9 cellular contexts compared by ENCODE assay signal in the genomic region with DNA sequence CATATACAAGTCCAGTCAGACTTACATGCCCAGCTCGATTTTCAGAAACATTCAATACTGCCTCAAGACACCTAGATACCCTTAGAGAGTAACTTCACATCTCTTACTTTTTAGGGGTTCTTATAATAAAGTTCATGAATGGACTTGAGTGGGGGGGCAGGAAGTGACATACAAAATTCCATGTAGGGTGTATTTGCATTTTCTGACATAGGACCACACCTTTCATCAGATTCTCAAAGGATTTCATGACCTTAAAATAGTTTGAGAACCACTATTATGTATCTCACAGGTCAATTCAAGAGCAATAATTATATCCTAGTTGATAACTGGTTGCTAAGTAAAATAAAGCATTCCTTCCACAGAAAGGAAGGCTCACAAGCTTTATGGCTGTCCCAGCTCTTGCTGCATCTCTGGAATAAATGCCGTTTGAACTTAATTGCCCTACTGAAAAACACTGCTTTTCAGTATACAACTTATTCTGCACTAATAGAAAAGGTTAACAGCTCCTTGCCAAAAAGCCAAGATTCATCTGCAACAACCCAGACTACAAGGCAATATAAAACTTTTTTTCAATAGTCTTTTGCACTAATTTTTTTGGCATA. TPM values are rescaled to one million over a fixed set of nuclear protein-coding genes. Genes with fewer than 3 reads are reported as not detected.
DNase-seq lines count a peak whose midpoint lies in the region; FAIRE-seq and TF ChIP-seq lines count a peak whose summit lies in the region.
"Had no signal": no experiment of that assay in that cellular context is flagged by ENCODE, and none has a peak within 500 bp of the region (broad histone marks: within the 10 kb centered on the region; RNA-seq: fewer than 3 reads in every experiment).

No MANE protein-coding gene starts in this region.

- no peaks in the 10 kb centered on the region for H3K9me3 ChIP-seq in thyroid gland

- H3K4me3 ChIP-seq in retinal pigment epithelial cell (ENCODE audit: low read length) (peak overlapping the region; percentile 93), thyroid gland (replicated peaks in 1 of 3) (no peak overlapping the region)

- H3K4me1 ChIP-seq in thyroid gland, result peaks cover 0 to 11% of the 10 kb centered on the region in 2 donors

- H3K27ac ChIP-seq in thyroid gland, result no peak overlapping the region

- in situ Hi-C loops in SK-MEL-5 (cut with HindIII; ENCODE audit: low pct_unique_long_range_greater_than_20kb, low sequenced_read_pairs), result no loop called here

- no peak for DNase-seq in H54 (ENCODE audit: insufficient read length, low spot score)
- peak; percentile 22 for DNase-seq in SK-MEL-5 (ENCODE audit: low read depth, low spot score)
- peak; percentile 11 for DNase-seq in fibroblast of gingiva (ENCODE audit: low read depth)
- no peak for DNase-seq in retinal pigment epithelial cell (ENCODE audit: low read depth)
- no peak for DNase-seq in SIG-M5 treated with dmso at 0.1 percent for 504 hours (lab: John Stamatoyannopoulos, UW; ENCODE audit: unreplicated experiment)
- no peak for DNase-seq in NCI-H1092 (lab: John Stamatoyannopoulos, UW)
- DNase-seq in NOMO-1 treated with DMSO at 0.1 percent for 48 hours (lab: John Stamatoyannopoulos, UW; ENCODE audit: unreplicated experiment), result no peak
- DNase-seq in thyroid gland, result no peak
- DNase-seq: stimulated activated CD4-positive, alpha-beta T cell treated with anti-CD3 and anti-CD28 coated beads, Interleukin-15, amount 100 ng/mL, for 24 hours had no signal

- TF ChIP-seq CTCF in retinal pigment epithelial cell (conservative IDR thresholded peaks at IDR 0.05; ENCODE audit: low read depth, low read length), result no peak
- TF ChIP-seq CTCF in thyroid gland (IDR thresholded peaks at IDR 0.05), result no peak

- TF ChIP-seq POLR2A in H54 (IDR thresholded peaks at IDR 0.05; ENCODE audit: low read depth, low read length) (no peak), thyroid gland (IDR thresholded peaks at IDR 0.05) (no peak)

- H3K36me3 ChIP-seq in thyroid gland, result no peaks in the 10 kb centered on the region

- no peaks in the 10 kb centered on the region for H3K27me3 ChIP-seq in thyroid gland

- WGBS in thyroid gland, 2 donors, result 69 to 70% methylated on average over 2 of the region's 2 CpGs

- intact Hi-C loops in thyroid gland (cut with DNase I), result no loop called here

- peak; percentile 78 for FAIRE-seq in H54 (lab: Jason Lieb, UNC)

RNA-seq across cellular contexts. Expression of a gene that starts 2.3 kb away (rescaled TPM):
- 148 and 157 TPM in 2 replicates for total RNA-seq in SK-MEL-5 (2014; rRNA removed; shearing (Covaris generic))
- 54.4 and 68.1 TPM in 2 replicates for polyA plus RNA-seq in SK-MEL-5 (2015; cell fraction: cytosol; rRNA removed)
- polyA plus RNA-seq in SK-MEL-5 (2015; cell fraction: nucleus; rRNA removed), result 22.7 and 26.9 TPM in 2 replicates
- total RNA-seq in thyroid gland, result 10 to 100 TPM; 21.8 to 29.1 (median 24.6) TPM

RNA-seq across cellular contexts. Expression of a gene that starts 15.9 kb away (rescaled TPM):
- total RNA-seq in SK-MEL-5 (2014; rRNA removed; shearing (Covaris generic)), result 2.3 and 2.4 TPM in 2 replicates
- polyA plus RNA-seq in SK-MEL-5 (2015; cell fraction: cytosol; rRNA removed), result 2.1 and 2.3 TPM in 2 replicates
- polyA plus RNA-seq in SK-MEL-5 (2015; cell fraction: nucleus; rRNA removed), result 11.7 and 14.2 TPM in 2 replicates
- 1 to 10 TPM; 1.9 to 4.1 (median 3.6) TPM for total RNA-seq in thyroid gland

Comparison
In these comparisons a context has a peak if more than half of its experiments do, and no peak if none do; other contexts are left out.
1. DNase-seq: peak in SK-MEL-5 (single experiment) and fibroblast of gingiva (single experiment); none in H54 (single experiment), retinal pigment epithelial cell (single experiment), SIG-M5 treated with dmso at 0.1 percent for 504 hours (single experiment), NCI-H1092 (single experiment), NOMO-1 treated with DMSO at 0.1 percent for 48 hours (single experiment) and thyroid gland (0 of 2).